ENCODE assay signal across 22 cellular contexts in the genomic region with DNA sequence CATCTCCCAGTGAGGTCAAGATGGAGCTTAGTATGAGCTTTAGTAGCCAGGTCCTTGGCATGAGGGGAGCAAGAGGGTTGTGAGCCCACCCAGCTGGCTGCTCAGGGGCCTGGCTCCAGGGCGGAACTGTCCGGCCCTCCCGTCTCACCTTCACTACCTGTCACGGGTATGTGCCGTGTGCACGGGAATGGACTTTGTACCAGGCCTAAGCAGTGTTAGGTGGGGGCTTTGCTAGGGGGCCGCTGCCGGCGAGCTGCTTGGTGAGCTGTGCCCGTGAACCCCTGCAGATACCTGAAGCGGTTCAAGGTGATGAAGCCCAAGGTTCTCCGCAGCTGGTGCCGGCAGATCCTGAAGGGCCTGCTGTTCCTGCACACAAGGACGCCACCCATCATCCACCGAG. TPM values are rescaled to one million over a fixed set of nuclear protein-coding genes. Genes with fewer than 3 reads are reported as not detected.
"Had no signal": no experiment of that assay in that cellular context is flagged by ENCODE, and none has a peak within 500 bp of the region (broad histone marks: within the 10 kb centered on the region; RNA-seq: fewer than 3 reads in every experiment).

No MANE protein-coding gene starts in this region.

- H3K27me3 ChIP-seq: dorsolateral prefrontal cortex, esophagus muscularis mucosa, testis, vagina had no signal

- FAIRE-seq: colon, frontal cortex had no signal

- H3K9me3 ChIP-seq: esophagus muscularis mucosa, left lung, testis, vagina had no signal

- H3K4me3 ChIP-seq: dorsolateral prefrontal cortex, esophagus muscularis mucosa, left lung, smooth muscle cell, testis, vagina had no signal

- H3K27ac ChIP-seq: dorsolateral prefrontal cortex, left lung, testis, vagina, WERI-Rb-1 had no signal

- H3K36me3 ChIP-seq: left lung, vagina had no signal

- DNase-seq: activated CD4-positive, alpha-beta T cell treated with anti-CD3 and anti-CD28 coated beads, Interleukin-2, amount 10 ng/mL, durations not matched to agents 7 days and 5 days; activated CD4-positive, CD25-positive, alpha-beta regulatory T cell treated with anti-CD3 and anti-CD28 coated beads, Interleukin-2, amount 50 U/mL, for 72 hours; activated CD8-positive, alpha-beta memory T cell treated with anti-CD3 and anti-CD28 coated beads, Interleukin-2, amount 10 ng/mL, durations not matched to agents 7 days and 5 days; activated CD8-positive, alpha-beta T cell treated with anti-CD3 and anti-CD28 coated beads for 36 hours; activated gamma-delta T cell treated with Interleukin-2 at 50 U/mL for 16 hours; islet precursor cell; stimulated activated CD4-positive, alpha-beta T cell treated with anti-CD3 and anti-CD28 coated beads, Interleukin-2, amount 100 ng/mL, for 48 hours; stimulated activated CD8-positive, alpha-beta memory T cell treated with anti-CD3 and anti-CD28 coated beads, Interleukin-4, amount 100 ng/mL, for 48 hours; stimulated activated naive B cell treated with anti-CD40 and anti-IgM and Interleukin-4, amounts not matched to agents 10 μg/mL and 1 μg/mL and 100 μg/mL, for 72 hours; T-cell; testis; WERI-Rb-1 had no signal

- H3K4me2 ChIP-seq: smooth muscle cell had no signal

RNA-seq across cellular contexts. Expression of gene WNK2, which starts 46.7 kb away (rescaled TPM):
- total RNA-seq: activated CD4-positive, alpha-beta T cell treated with anti-CD3 and anti-CD28 coated beads, Interleukin-2, amount 10 ng/mL, durations not matched to agents 7 days and 5 days; activated CD8-positive, alpha-beta memory T cell treated with anti-CD3 and anti-CD28 coated beads, Interleukin-2, amount 10 ng/mL, durations not matched to agents 7 days and 5 days; lung microvascular endothelial cell; myocyte; renal cortical epithelial cell had no signal
